Comparison of ENCODE assay signal across 8 cellular contexts in the genomic region with DNA sequence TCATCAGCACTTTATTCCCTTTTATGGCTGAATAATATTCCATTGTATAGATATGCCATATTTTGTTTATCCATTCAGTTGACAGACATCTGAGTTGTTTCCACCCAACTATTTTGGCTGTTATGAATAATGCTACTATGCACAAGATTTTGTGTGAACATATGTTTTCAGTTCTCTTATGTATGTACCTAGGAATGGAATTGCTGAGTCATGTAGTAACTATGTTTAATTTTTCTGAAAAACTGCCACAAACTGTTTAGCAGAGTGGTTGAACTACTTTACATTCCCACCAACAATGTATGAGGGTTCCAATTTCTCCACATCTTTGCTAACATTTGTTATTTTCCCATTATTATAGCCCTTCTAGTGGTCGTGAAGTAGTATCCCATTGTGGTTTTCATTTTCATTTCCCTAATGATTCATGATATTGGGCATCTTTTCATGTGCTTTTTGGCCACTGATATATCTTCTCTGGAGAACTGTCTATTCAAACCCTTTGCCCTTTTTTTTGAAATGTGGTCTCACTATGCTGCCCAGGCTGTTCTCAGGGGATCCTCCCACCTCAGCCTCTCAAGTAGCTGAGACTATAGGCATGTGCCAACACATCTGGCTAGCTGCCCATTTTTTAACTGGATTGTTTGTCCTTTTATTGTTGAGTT. TPM values are rescaled to one million over a fixed set of nuclear protein-coding genes. Genes with fewer than 3 reads are reported as not detected.
DNase-seq lines count a peak whose midpoint lies in the region; ATAC-seq and TF ChIP-seq lines count a peak whose summit lies in the region.

No MANE protein-coding gene starts in this region.

- no peak overlapping the region for H3K4me3 Mint-ChIP-seq in activated CD4-positive, alpha-beta T cell treated with anti-CD3 and anti-CD28 coated beads, Interleukin-2, amount 10 ng/mL, durations not matched to agents 7 days and 5 days
- no peak overlapping the region for H3K4me3 Mint-ChIP-seq in activated B cell treated with CpG ODN at 0.5 μM for 24 hours
- H3K4me3 Mint-ChIP-seq in naive thymus-derived CD8-positive, alpha-beta T cell, result no peak overlapping the region

- CTCF ChIA-PET in activated CD4-positive, alpha-beta T cell treated with anti-CD3 and anti-CD28 coated beads, Interleukin-2, amount 10 ng/mL, durations not matched to agents 7 days and 5 days (lab: Charles Lee), result interaction anchor here (0.8 kb wide), 1 partner anchor 9 kb away, joined by 4 read pairs; no protein-coding TSS in a partner anchor
- CTCF ChIA-PET in activated B cell treated with CpG ODN at 0.5 μM for 24 hours (lab: Charles Lee), result no interaction called here

- H3K4me1 Mint-ChIP-seq in activated CD4-positive, alpha-beta T cell treated with anti-CD3 and anti-CD28 coated beads, Interleukin-2, amount 10 ng/mL, durations not matched to agents 7 days and 5 days, result peaks cover 32% of the 10 kb centered on the region
- peaks cover 43% of the 10 kb centered on the region for H3K4me1 Mint-ChIP-seq in activated B cell treated with CpG ODN at 0.5 μM for 24 hours
- H3K4me1 Mint-ChIP-seq in naive thymus-derived CD8-positive, alpha-beta T cell, result peaks cover 26 to 70% (median 64%) of the 10 kb centered on the region in 4 donors

- intact Hi-C loops in activated B cell treated with CpG ODN at 0.5 μM for 24 hours (cut with micrococcal nuclease), result no loop called here

- DNase-seq in activated CD4-positive, alpha-beta T cell treated with anti-CD3 and anti-CD28 coated beads for 48 hours, result peak; percentile 21
- no peak for DNase-seq in activated CD4-positive, alpha-beta T cell treated with anti-CD3 and anti-CD28 coated beads, Interleukin-2, amount 10 ng/mL, durations not matched to agents 7 days and 5 days
- DNase-seq in activated B cell treated with CpG ODN at 0.5 μM for 24 hours, result no peak
- DNase-seq in renal cortical epithelial cell (ENCODE audit: low read depth), result peak; percentile 26
- DNase-seq in C1 segment of cervical spinal cord (lab: John Stamatoyannopoulos, UW), result no peak
- no peak for DNase-seq in DMS79 (lab: John Stamatoyannopoulos, UW)
- no peak for DNase-seq in naive thymus-derived CD8-positive, alpha-beta T cell

- no peak overlapping the region for H3K27ac Mint-ChIP-seq in activated CD4-positive, alpha-beta T cell treated with anti-CD3 and anti-CD28 coated beads, Interleukin-2, amount 10 ng/mL, durations not matched to agents 7 days and 5 days
- H3K27ac Mint-ChIP-seq in activated B cell treated with CpG ODN at 0.5 μM for 24 hours, result peak overlapping the region; percentile 59
- H3K27ac Mint-ChIP-seq in naive thymus-derived CD8-positive, alpha-beta T cell, result peak overlapping the region in 3 of 10 donors; percentile 17 to 44 (median 21)

- no peaks in the 10 kb centered on the region for H3K9me3 Mint-ChIP-seq in activated CD4-positive, alpha-beta T cell treated with anti-CD3 and anti-CD28 coated beads, Interleukin-2, amount 10 ng/mL, durations not matched to agents 7 days and 5 days
- no peaks in the 10 kb centered on the region for H3K9me3 Mint-ChIP-seq in activated B cell treated with CpG ODN at 0.5 μM for 24 hours
- no peaks in the 10 kb centered on the region for H3K9me3 Mint-ChIP-seq in naive thymus-derived CD8-positive, alpha-beta T cell

- H3K27me3 Mint-ChIP-seq in activated CD4-positive, alpha-beta T cell treated with anti-CD3 and anti-CD28 coated beads, Interleukin-2, amount 10 ng/mL, durations not matched to agents 7 days and 5 days, result no peaks in the 10 kb centered on the region
- H3K27me3 Mint-ChIP-seq in activated B cell treated with CpG ODN at 0.5 μM for 24 hours, result no peaks in the 10 kb centered on the region
- no peaks in the 10 kb centered on the region for H3K27me3 Mint-ChIP-seq in naive thymus-derived CD8-positive, alpha-beta T cell

- peak; percentile 69 for ATAC-seq in HG03039 (IDR thresholded peaks at IDR 0.05; ENCODE audit: unreplicated experiment)
- ATAC-seq in activated B cell treated with CpG ODN at 0.5 μM for 24 hours (ENCODE audit: low read depth), result peak; percentile 49
- ATAC-seq in naive thymus-derived CD8-positive, alpha-beta T cell, result no peak

- peaks cover 17% of the 10 kb centered on the region for H3K36me3 Mint-ChIP-seq in activated CD4-positive, alpha-beta T cell treated with anti-CD3 and anti-CD28 coated beads, Interleukin-2, amount 10 ng/mL, durations not matched to agents 7 days and 5 days (ENCODE audit: low read depth)
- peaks cover 9% of the 10 kb centered on the region for H3K36me3 Mint-ChIP-seq in activated B cell treated with CpG ODN at 0.5 μM for 24 hours (ENCODE audit: low read depth)
- H3K36me3 Mint-ChIP-seq in naive thymus-derived CD8-positive, alpha-beta T cell, result peaks cover 0 to 13% (median 5%) of the 10 kb centered on the region in 3 donors

- POLR2A ChIA-PET in activated CD4-positive, alpha-beta T cell treated with anti-CD3 and anti-CD28 coated beads, Interleukin-2, amount 10 ng/mL, durations not matched to agents 7 days and 5 days (lab: Charles Lee), result no interaction called here
- POLR2A ChIA-PET in activated B cell treated with CpG ODN at 0.5 μM for 24 hours (lab: Charles Lee), result interaction anchor here (0.6 to 0.7 kb wide), 2 partner anchors 14 to 120 kb away, joined by 4 to 5 read pairs; no protein-coding TSS in a partner anchor
- POLR2A ChIA-PET in naive thymus-derived CD8-positive, alpha-beta T cell (lab: Charles Lee), result interaction anchor here (0.9 kb wide), 1 partner anchor 13 kb away, joined by 5 read pairs; no protein-coding TSS in a partner anchor

- no peak for TF ChIP-seq CTCF in activated B cell treated with CpG ODN at 0.5 μM for 24 hours (IDR thresholded peaks at IDR 0.05)

RNA-seq across cellular contexts. Expression of gene SMURF2, which starts 26.3 kb away (rescaled TPM):
- total RNA-seq in activated CD4-positive, alpha-beta T cell treated with anti-CD3 and anti-CD28 coated beads, Interleukin-2, amount 10 ng/mL, durations not matched to agents 7 days and 5 days, result 10 to 100 TPM; 17.4 to 18.2 TPM
- 18.9 and 23.0 TPM in 2 replicates for total RNA-seq in activated B cell treated with CpG ODN at 0.5 μM for 24 hours
- total RNA-seq in renal cortical epithelial cell, result 77.1 and 92.9 TPM in 2 replicates
- 10 to 100 TPM; 38.9 to 40.1 TPM for total RNA-seq in naive thymus-derived CD8-positive, alpha-beta T cell
- 10 to 100 TPM in 1 of 3 donors, 1 to 10 TPM in 2; 6.1 to 11.0 (median 8.0) TPM for polyA plus RNA-seq in naive thymus-derived CD8-positive, alpha-beta T cell

Comparison
In these comparisons a context has a peak if more than half of its experiments do, and no peak if none do; other contexts are left out.
1. DNase-seq: peak in activated CD4-positive, alpha-beta T cell treated with anti-CD3 and anti-CD28 coated beads for 48 hours (single experiment) and renal cortical epithelial cell (single experiment); none in activated CD4-positive, alpha-beta T cell treated with anti-CD3 and anti-CD28 coated beads, Interleukin-2, amount 10 ng/mL, durations not matched to agents 7 days and 5 days (single experiment), activated B cell treated with CpG ODN at 0.5 μM for 24 hours (single experiment), C1 segment of cervical spinal cord (0 of 14), DMS79 (single experiment) and naive thymus-derived CD8-positive, alpha-beta T cell (0 of 10).
2. ATAC-seq: peak in HG03039 (single experiment) and activated B cell treated with CpG ODN at 0.5 μM for 24 hours (single experiment); none in naive thymus-derived CD8-positive, alpha-beta T cell (0 of 2).